Comparison of ENCODE assay signal across 3 cellular contexts in genomic region chr6:69921611-69922010, GRCh38. TPM values are rescaled to one million over a fixed set of nuclear protein-coding genes. Genes with fewer than 3 reads are reported as not detected.
"Had no signal": no experiment of that assay in that cellular context is flagged by ENCODE, and none has a peak within 500 bp of the region (broad histone marks: within the 10 kb centered on the region; RNA-seq: fewer than 3 reads in every experiment).

No MANE protein-coding gene starts in this region.

RNA-seq across cellular contexts. Expression of gene COL19A1, which starts 55.3 kb away (rescaled TPM):
- total RNA-seq: subcutaneous adipose tissue, thyroid gland, upper lobe of right lung had no signal
